Comparison of ENCODE assay signal across 13 cellular contexts in genomic region chr4:118173956-118174355, GRCh38.
DNase-seq lines count a peak whose midpoint lies in the region; ATAC-seq, FAIRE-seq and TF ChIP-seq lines count a peak whose summit lies in the region.
"Had no signal": no experiment of that assay in that cellular context is flagged by ENCODE, and none has a peak within 500 bp of the region (broad histone marks: within the 10 kb centered on the region; RNA-seq: fewer than 3 reads in every experiment).

No MANE protein-coding gene starts in this region.

- peak; percentile 66 for DNase-seq in activated CD4-positive, alpha-beta T cell treated with anti-CD3 and anti-CD28 coated beads, Interleukin-2, amount 10 ng/mL, durations not matched to agents 24 days and 14 days
- DNase-seq in activated CD4-positive, alpha-beta T cell treated with anti-CD3 and anti-CD28 coated beads for 48 hours, result no peak
- DNase-seq in PC-3 (peak; percentile 4), dorsolateral prefrontal cortex (peak in 1 of 10 donors; percentile 50), stromal cell of bone marrow (ENCODE audit: low read depth) (peak; percentile 41), GM19239 (ENCODE audit: insufficient read length, low spot score) (no peak), NCI-H1048 (lab: John Stamatoyannopoulos, UW) (no peak), NCI-H345 treated with DMSO at 0.1 percent for 48 hours (lab: John Stamatoyannopoulos, UW; ENCODE audit: unreplicated experiment) (no peak)
- DNase-seq: activated CD4-positive, alpha-beta T cell treated with anti-CD3 and anti-CD28 coated beads, Interleukin-2, amount 50 U/mL, for 1 hour; esophagus squamous epithelium; lower lobe of right lung had no signal

- intact Hi-C loops in activated CD4-positive, alpha-beta T cell treated with anti-CD3 and anti-CD28 coated beads, Interleukin-2, amount 10 ng/mL, durations not matched to agents 24 days and 14 days (cut with micrococcal nuclease), result loop anchor here (5.0 kb wide), 1 partner anchor 87 kb away; no protein-coding TSS in a partner anchor
- intact Hi-C loops in PC-3 (cut with micrococcal nuclease) (no loop called here), dorsolateral prefrontal cortex (cut with DNase I) (no loop called here)

- peak overlapping the region; percentile 13 for H3K27ac Mint-ChIP-seq in activated CD4-positive, alpha-beta T cell treated with anti-CD3 and anti-CD28 coated beads, Interleukin-2, amount 10 ng/mL, durations not matched to agents 24 days and 14 days

- POLR2A ChIA-PET in PC-3 (lab: Charles Lee; ENCODE audit: unreplicated experiment), result no interaction called here

- H3K27me3 ChIP-seq in PC-3 (ENCODE audit: low read length) (no peaks in the 10 kb centered on the region), dorsolateral prefrontal cortex (no peaks in the 10 kb centered on the region)
- H3K27me3 ChIP-seq: esophagus squamous epithelium had no signal

- no peaks in the 10 kb centered on the region for H3K9me3 ChIP-seq in PC-3 (ENCODE audit: low read length)
- H3K9me3 ChIP-seq: esophagus squamous epithelium, lower lobe of right lung had no signal

- no peak for ATAC-seq in PC-3
- ATAC-seq: lower lobe of right lung had no signal

- H3K4me2 ChIP-seq in PC-3 (ENCODE audit: low read length), result no peak overlapping the region

- H3K4me3 ChIP-seq in PC-3 (ENCODE audit: low read length), result no peak overlapping the region
- no peak overlapping the region for H3K4me3 ChIP-seq in dorsolateral prefrontal cortex
- H3K4me3 ChIP-seq: esophagus squamous epithelium, lower lobe of right lung had no signal

- no peaks in the 10 kb centered on the region for H3K36me3 ChIP-seq in PC-3 (ENCODE audit: low read depth, low read length)
- H3K36me3 ChIP-seq: esophagus squamous epithelium, lower lobe of right lung had no signal

- no peaks in the 10 kb centered on the region for H3K79me2 ChIP-seq in PC-3 (ENCODE audit: low read length)

- CTCF ChIA-PET in PC-3 (lab: Charles Lee), result no interaction called here

- no peak overlapping the region for H2AFZ ChIP-seq in PC-3 (ENCODE audit: low read length)

- TF ChIP-seq CTCF in PC-3 (conservative IDR thresholded peaks at IDR 0.05; ENCODE audit: low read depth, low read length), result no peak
- TF ChIP-seq CTCF in dorsolateral prefrontal cortex (IDR thresholded peaks at IDR 0.05 in 54 of 56, conservative IDR thresholded peaks at IDR 0.05 in 2 of 56; ENCODE audit: low read depth in 1 of 56, partially characterized antibody in 56 of 56), result no peak

- H3K9me2 ChIP-seq in PC-3 (replicated peaks; ENCODE audit: low read length), result no peaks in the 10 kb centered on the region

- no peaks in the 10 kb centered on the region for H3K9me3 Mint-ChIP-seq in activated CD4-positive, alpha-beta T cell treated with anti-CD3 and anti-CD28 coated beads, Interleukin-2, amount 10 ng/mL, durations not matched to agents 24 days and 14 days

- no peaks in the 10 kb centered on the region for H3F3A ChIP-seq in PC-3 (ENCODE audit: low read length, unreplicated experiment)

- H4K20me1 ChIP-seq in PC-3 (ENCODE audit: low read length), result no peaks in the 10 kb centered on the region

- H3K27me3 Mint-ChIP-seq in activated CD4-positive, alpha-beta T cell treated with anti-CD3 and anti-CD28 coated beads, Interleukin-2, amount 10 ng/mL, durations not matched to agents 24 days and 14 days, result no peaks in the 10 kb centered on the region

- H3K9ac ChIP-seq in PC-3 (ENCODE audit: low read length), result no peak overlapping the region

- FAIRE-seq in GM19239 (lab: Jason Lieb, UNC), result no peak
- FAIRE-seq: A204.1 had no signal

- no peaks in the 10 kb centered on the region for H3K4me1 ChIP-seq in PC-3 (ENCODE audit: insufficient read depth, low read length)
- H3K4me1 ChIP-seq: esophagus squamous epithelium, lower lobe of right lung had no signal

- BruUV-seq in PC-3 (replicated peaks; lab: Mats Ljungman, UMichigan), result no TSS peak

- H3K27ac ChIP-seq in PC-3 (ENCODE audit: low read length) (no peak overlapping the region), dorsolateral prefrontal cortex (peak overlapping the region in 34 of 59 donors; percentile 1 to 85 (median 49))
- H3K27ac ChIP-seq: esophagus squamous epithelium, lower lobe of right lung, RWPE1 had no signal

- H3K4me3 Mint-ChIP-seq in activated CD4-positive, alpha-beta T cell treated with anti-CD3 and anti-CD28 coated beads, Interleukin-2, amount 10 ng/mL, durations not matched to agents 24 days and 14 days, result peak overlapping the region; percentile 44

- peaks cover 30% of the 10 kb centered on the region for H3K4me1 Mint-ChIP-seq in activated CD4-positive, alpha-beta T cell treated with anti-CD3 and anti-CD28 coated beads, Interleukin-2, amount 10 ng/mL, durations not matched to agents 24 days and 14 days

- H3K36me3 Mint-ChIP-seq in activated CD4-positive, alpha-beta T cell treated with anti-CD3 and anti-CD28 coated beads, Interleukin-2, amount 10 ng/mL, durations not matched to agents 24 days and 14 days (ENCODE audit: low read depth), result no peaks in the 10 kb centered on the region

Comparison
In these comparisons a context has a peak if more than half of its experiments do, and no peak if none do; other contexts are left out.
1. DNase-seq: peak in activated CD4-positive, alpha-beta T cell treated with anti-CD3 and anti-CD28 coated beads, Interleukin-2, amount 10 ng/mL, durations not matched to agents 24 days and 14 days (single experiment), PC-3 (single experiment) and stromal cell of bone marrow (single experiment); none in activated CD4-positive, alpha-beta T cell treated with anti-CD3 and anti-CD28 coated beads for 48 hours (single experiment), GM19239 (single experiment), NCI-H1048 (single experiment) and NCI-H345 treated with DMSO at 0.1 percent for 48 hours (single experiment).